8 cellular contexts compared by ENCODE assay signal in genomic region chr1:39545531-39545930, GRCh38. TPM values are rescaled to one million over a fixed set of nuclear protein-coding genes. Genes with fewer than 3 reads are reported as not detected.
"Had no signal": no experiment of that assay in that cellular context is flagged by ENCODE, and none has a peak within 500 bp of the region (broad histone marks: within the 10 kb centered on the region; RNA-seq: fewer than 3 reads in every experiment).

No MANE protein-coding gene starts in this region.

- DNase-seq: GM23248, GOT3, H7, HCEC 1CT, IMR-90, KG1 had no signal

- H2AFZ ChIP-seq: GM23248 had no signal

- ATAC-seq: K562 had no signal

- H3K9ac ChIP-seq: GM23248 had no signal

- H3K27ac ChIP-seq: GM23248 had no signal

- H3K4me3 ChIP-seq: GM23248, K562 had no signal

RNA-seq across cellular contexts. Expression of gene BMP8A, which starts 54.1 kb away (rescaled TPM):
- total RNA-seq: GM23248, H4, IMR-90 had no signal
- polyA plus RNA-seq: GM23248, IMR-90 had no signal
